9 cellular contexts compared by ENCODE assay signal in the genomic region with DNA sequence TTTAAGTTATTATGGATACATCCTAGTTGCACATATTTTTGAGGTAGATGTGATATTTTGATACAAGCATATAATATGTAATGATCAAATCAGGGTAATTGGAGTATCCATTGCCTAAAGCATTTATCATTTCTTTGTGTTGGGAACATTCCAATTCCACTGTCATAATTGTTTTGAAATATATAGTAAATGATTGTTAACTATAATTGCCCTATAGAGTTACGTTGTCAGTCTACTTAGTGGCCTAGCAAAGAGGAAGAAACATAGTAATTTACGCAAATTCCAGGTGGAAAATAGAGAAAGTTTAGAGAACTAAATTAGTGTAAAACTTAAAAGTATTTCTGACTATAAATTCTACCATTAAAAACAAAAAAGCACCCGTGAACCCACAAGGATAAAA.
"Had no signal": no experiment of that assay in that cellular context is flagged by ENCODE, and none has a peak within 500 bp of the region (broad histone marks: within the 10 kb centered on the region; RNA-seq: fewer than 3 reads in every experiment).

No MANE protein-coding gene starts in this region.

- H3K27me3 ChIP-seq: breast epithelium, esophagus squamous epithelium, sigmoid colon, stomach, vagina had no signal

- H3K9me3 Mint-ChIP-seq: activated B cell treated with CpG ODN at 0.5 μM for 24 hours; activated T-helper 1 cell treated with anti-CD3 and anti-CD28 coated beads, Interleukin-12 subunit alpha, Interleukin-12 subunit beta, Interleukin-2, Interleukin-4 antibody, amounts not matched to agents 30 ng/mL and 10 ng/mL and 1 ng/mL, durations not matched to agents 14 hours and 24 hours and 36 hours; stimulated activated effector memory CD8-positive, alpha-beta T cell treated with anti-CD3 and anti-CD28 coated beads, Interleukin-12 subunit alpha, Interleukin-12 subunit beta, amount 100 ng/mL, for 72 hours had no signal

- H3K4me1 ChIP-seq: breast epithelium had no signal

- H3K4me3 Mint-ChIP-seq: activated B cell treated with CpG ODN at 0.5 μM for 24 hours; activated T-helper 1 cell treated with anti-CD3 and anti-CD28 coated beads, Interleukin-12 subunit alpha, Interleukin-12 subunit beta, Interleukin-2, Interleukin-4 antibody, amounts not matched to agents 30 ng/mL and 10 ng/mL and 1 ng/mL, durations not matched to agents 14 hours and 24 hours and 36 hours; stimulated activated effector memory CD8-positive, alpha-beta T cell treated with anti-CD3 and anti-CD28 coated beads, Interleukin-12 subunit alpha, Interleukin-12 subunit beta, amount 100 ng/mL, for 72 hours had no signal

- H3K9me3 ChIP-seq: breast epithelium, esophagus squamous epithelium, lower lobe of right lung, sigmoid colon, stomach, vagina had no signal

- H3K36me3 ChIP-seq: breast epithelium had no signal

- DNase-seq: activated B cell treated with CpG ODN at 0.5 μM for 24 hours, esophagus squamous epithelium, lower lobe of right lung, stomach had no signal

- H3K4me3 ChIP-seq: breast epithelium, esophagus squamous epithelium, lower lobe of right lung, sigmoid colon, stomach, vagina had no signal

- H3K27ac Mint-ChIP-seq: activated B cell treated with CpG ODN at 0.5 μM for 24 hours; activated T-helper 1 cell treated with anti-CD3 and anti-CD28 coated beads, Interleukin-12 subunit alpha, Interleukin-12 subunit beta, Interleukin-2, Interleukin-4 antibody, amounts not matched to agents 30 ng/mL and 10 ng/mL and 1 ng/mL, durations not matched to agents 14 hours and 24 hours and 36 hours; stimulated activated effector memory CD8-positive, alpha-beta T cell treated with anti-CD3 and anti-CD28 coated beads, Interleukin-12 subunit alpha, Interleukin-12 subunit beta, amount 100 ng/mL, for 72 hours had no signal

- H3K27ac ChIP-seq: breast epithelium, esophagus squamous epithelium, lower lobe of right lung, sigmoid colon, stomach, vagina had no signal

- H3K27me3 Mint-ChIP-seq: activated B cell treated with CpG ODN at 0.5 μM for 24 hours had no signal
